In genomic region chr6:160030103-160030502, GRCh38 we compare ENCODE assay signal across 8 cellular contexts.
DNase-seq lines count a peak whose midpoint lies in the region; ATAC-seq and TF ChIP-seq lines count a peak whose summit lies in the region.

No MANE protein-coding gene starts in this region.

- H3K27ac ChIP-seq in angular gyrus (ENCODE audit: low read depth, low read length) = peak overlapping the region; percentile 41
- peak overlapping the region; percentile 84 for H3K27ac ChIP-seq in hepatocyte

- no peaks in the 10 kb centered on the region for H3K9me3 ChIP-seq in hepatocyte (ENCODE audit: low read depth)

- H3K36me3 ChIP-seq in hepatocyte (replicated peaks; ENCODE audit: insufficient read depth, low read depth) = no peaks in the 10 kb centered on the region

- ATAC-seq in activated CD4-positive, CD25-positive, alpha-beta regulatory T cell treated with anti-CD3 and anti-CD28 coated beads, Interleukin-2, amount 50 U/mL, for 24 hours = no peak
- ATAC-seq in GM21423 (IDR thresholded peaks at IDR 0.05; ENCODE audit: unreplicated experiment) = no peak
- ATAC-seq in GM21515 (IDR thresholded peaks at IDR 0.05; ENCODE audit: unreplicated experiment) = no peak

- peaks cover 15% of the 10 kb centered on the region for H3K79me2 ChIP-seq in hepatocyte

- WGBS in hepatocyte (ENCODE audit: low lambda C conversion rate, missing lambda C conversion rate) = 23% methylated on average over 5 of the region's 5 CpGs

- no peaks in the 10 kb centered on the region for H3K9me2 ChIP-seq in hepatocyte (replicated peaks; ENCODE audit: insufficient read depth)

- H3K4me2 ChIP-seq in hepatocyte = peak overlapping the region; percentile 46

- no peaks in the 10 kb centered on the region for H3K27me3 ChIP-seq in hepatocyte

- no peak for TF ChIP-seq CTCF in hepatocyte (IDR thresholded peaks at IDR 0.05; ENCODE audit: poor library complexity)
- peak; percentile 16 for TF ChIP-seq CTCF in retinal pigment epithelial cell (conservative IDR thresholded peaks at IDR 0.05; ENCODE audit: low read depth, low read length)

- no peak overlapping the region for H3K4me3 ChIP-seq in Jurkat, Clone E6-1 (ENCODE audit: low read length)
- H3K4me3 ChIP-seq in hepatocyte (no peak overlapping the region), retinal pigment epithelial cell (ENCODE audit: low read length) (no peak overlapping the region)

- H3K4me1 ChIP-seq in hepatocyte (ENCODE audit: insufficient read depth) = peaks cover 10% of the 10 kb centered on the region

- DNase-seq in Jurkat, Clone E6-1 (ENCODE audit: low read depth, low spot score) = peak; percentile 75
- peak; percentile 86 for DNase-seq in hepatocyte (ENCODE audit: low spot score)
- DNase-seq in retinal pigment epithelial cell (ENCODE audit: low read depth) = peak; percentile 94
- no peak for DNase-seq in activated CD8-positive, alpha-beta memory T cell treated with anti-CD3 and anti-CD28 coated beads, Interleukin-2, amount 50 U/mL, for 48 hours

- peaks cover 4% of the 10 kb centered on the region for H4K20me1 ChIP-seq in hepatocyte (ENCODE audit: insufficient read depth, poor library complexity, severe bottlenecking)

- H2AFZ ChIP-seq in hepatocyte = no peak overlapping the region
